In the genomic region with DNA sequence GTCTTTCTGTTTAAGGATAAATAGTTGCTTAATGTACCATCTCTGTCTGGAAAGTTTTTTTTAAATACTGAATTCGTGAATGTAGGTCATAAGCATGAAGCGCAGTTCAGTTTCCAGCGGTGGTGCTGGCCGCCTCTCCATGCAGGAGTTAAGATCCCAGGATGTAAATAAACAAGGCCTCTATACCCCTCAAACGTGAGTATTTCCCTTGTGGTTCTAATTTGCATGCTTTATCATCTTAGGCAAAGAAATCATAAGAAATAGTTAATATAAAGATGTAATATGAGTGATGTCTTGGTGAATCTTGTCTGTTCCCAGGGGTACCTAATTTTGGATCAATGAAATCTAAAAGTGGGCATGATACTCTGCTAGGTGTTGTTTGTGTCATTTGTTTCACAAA, we compare ENCODE assay signal across 1 cellular context.
TF ChIP-seq lines count a peak whose summit lies in the region.

No MANE protein-coding gene starts in this region.

TF ChIP-seq in H1, 55 proteins besides CTCF, POLR2A, EP300 and RAD21:
- TF ChIP-seq CHD2 (IDR thresholded peaks at IDR 0.05; ENCODE audit: low read length) (no peak), SUZ12 (IDR thresholded peaks at IDR 0.05; ENCODE audit: low read length) (no peak), TBP (IDR thresholded peaks at IDR 0.05; ENCODE audit: low read depth, low read length) (no peak), SP1 (IDR thresholded peaks at IDR 0.05; ENCODE audit: low read depth, low read length) (no peak), GABPA (IDR thresholded peaks at IDR 0.05; ENCODE audit: borderline replicate concordance, insufficient read depth, low read length) (no peak), POLR2AphosphoS5 (IDR thresholded peaks at IDR 0.05; ENCODE audit: low read depth, low read length) (no peak), CEBPB (IDR thresholded peaks at IDR 0.05; ENCODE audit: low read depth, low read length) (no peak), NRF1 (IDR thresholded peaks at IDR 0.05; ENCODE audit: low read depth, low read length) (no peak), SP4 (IDR thresholded peaks at IDR 0.05; ENCODE audit: low read length) (no peak), CHD1 (IDR thresholded peaks at IDR 0.05; ENCODE audit: low read depth, low read length) (no peak), CREB1 (IDR thresholded peaks at IDR 0.05) (no peak), SRF (IDR thresholded peaks at IDR 0.05; ENCODE audit: low read depth, low read length) (no peak), POU5F1 (IDR thresholded peaks at IDR 0.05; ENCODE audit: low read depth, low read length) (no peak), SIRT6 (IDR thresholded peaks at IDR 0.05; ENCODE audit: low read length) (no peak), KDM4A (IDR thresholded peaks at IDR 0.05; ENCODE audit: low read depth, low read length, severe bottlenecking) (no peak), SIN3A (conservative IDR thresholded peaks at IDR 0.05 in 1 of 2, IDR thresholded peaks at IDR 0.05 in 1 of 2; ENCODE audit: low read depth in 1 of 2, low read length in 2 of 2) (no peak), RNF2 (IDR thresholded peaks at IDR 0.05; ENCODE audit: borderline replicate concordance, low read depth, low read length, missing control alignments, poor library complexity, severe bottlenecking) (no peak), CTBP2 (IDR thresholded peaks at IDR 0.05; ENCODE audit: borderline replicate concordance, insufficient read depth, insufficient read length, low read length) (no peak)
- TF ChIP-seq, protein P1, sequence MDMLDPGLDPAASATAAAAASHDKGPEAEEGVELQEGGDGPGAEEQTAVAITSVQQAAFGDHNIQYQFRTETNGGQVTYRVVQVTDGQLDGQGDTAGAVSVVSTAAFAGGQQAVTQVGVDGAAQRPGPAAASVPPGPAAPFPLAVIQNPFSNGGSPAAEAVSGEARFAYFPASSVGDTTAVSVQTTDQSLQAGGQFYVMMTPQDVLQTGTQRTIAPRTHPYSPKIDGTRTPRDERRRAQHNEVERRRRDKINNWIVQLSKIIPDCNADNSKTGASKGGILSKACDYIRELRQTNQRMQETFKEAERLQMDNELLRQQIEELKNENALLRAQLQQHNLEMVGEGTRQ (IDR thresholded peaks at IDR 0.05; ENCODE audit: low read length), result no peak
- TF ChIP-seq, protein P2, sequence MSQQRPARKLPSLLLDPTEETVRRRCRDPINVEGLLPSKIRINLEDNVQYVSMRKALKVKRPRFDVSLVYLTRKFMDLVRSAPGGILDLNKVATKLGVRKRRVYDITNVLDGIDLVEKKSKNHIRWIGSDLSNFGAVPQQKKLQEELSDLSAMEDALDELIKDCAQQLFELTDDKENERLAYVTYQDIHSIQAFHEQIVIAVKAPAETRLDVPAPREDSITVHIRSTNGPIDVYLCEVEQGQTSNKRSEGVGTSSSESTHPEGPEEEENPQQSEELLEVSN (IDR thresholded peaks at IDR 0.05), result no peak
